Comparison of ENCODE assay signal across 1 cellular context in the genomic region with DNA sequence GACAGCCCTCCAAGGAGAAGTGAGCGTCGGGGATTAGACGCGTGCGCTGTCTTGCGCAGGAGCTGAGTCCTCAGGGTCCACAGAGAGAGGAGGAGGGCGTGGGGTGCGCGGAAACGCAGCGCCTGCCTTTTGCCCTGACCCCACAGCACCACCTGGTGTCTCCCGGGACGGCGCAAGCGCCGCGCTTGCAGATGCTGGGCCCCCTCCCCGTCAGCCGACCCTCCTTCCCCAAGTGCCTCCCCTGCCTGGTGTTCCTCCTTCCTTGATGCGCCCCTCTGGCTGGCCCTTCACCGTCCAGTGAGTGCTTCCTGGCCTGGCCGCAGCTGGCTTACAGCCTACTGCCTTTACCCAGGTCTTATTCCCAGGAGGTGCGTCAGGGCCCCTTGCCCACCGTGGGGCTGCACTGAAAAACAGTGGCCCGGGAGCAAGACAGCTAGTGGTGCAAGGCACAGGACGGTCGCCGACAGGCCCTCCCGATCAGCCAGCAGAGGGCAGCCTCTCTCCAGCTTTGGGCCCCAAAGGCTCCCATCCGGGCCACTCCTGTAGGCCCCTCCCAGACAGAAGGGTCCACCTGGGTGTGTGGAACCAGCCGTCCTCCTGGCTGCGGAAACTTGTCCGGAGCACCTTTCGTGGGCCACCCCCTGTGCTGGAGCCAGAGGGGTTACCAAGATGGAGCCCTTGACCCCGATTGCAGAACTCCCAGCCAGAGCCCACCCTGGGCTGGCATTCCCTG.
TF ChIP-seq lines count a peak whose summit lies in the region.

No MANE protein-coding gene starts in this region.

TF ChIP-seq in K562, 482 proteins besides CTCF, POLR2A, EP300 and RAD21 (continued from another document and continues in another):
- TF ChIP-seq ZNF609 (CRISPR knock-in tag; IDR thresholded peaks at IDR 0.05; ENCODE audit: borderline replicate concordance) = no peak
- TF ChIP-seq IRF2 (CRISPR knock-in tag; IDR thresholded peaks at IDR 0.05) = no peak
- no peak for TF ChIP-seq ELF1 (tag; IDR thresholded peaks at IDR 0.05)
- TF ChIP-seq ZC3H4 (CRISPR knock-in tag; IDR thresholded peaks at IDR 0.05; ENCODE audit: borderline replicate concordance) = no peak
- no peak for TF ChIP-seq SRSF1 (IDR thresholded peaks at IDR 0.05; ENCODE audit: low read depth, low read length)
- no peak for TF ChIP-seq ARNT (IDR thresholded peaks at IDR 0.05)
- no peak for TF ChIP-seq KDM2B (CRISPR knock-in tag; IDR thresholded peaks at IDR 0.05)
- TF ChIP-seq DNMT1 (IDR thresholded peaks at IDR 0.05) = no peak; the same call in 1 of the 2 replicates
- no peak for TF ChIP-seq EZH2 (IDR thresholded peaks at IDR 0.05; ENCODE audit: borderline replicate concordance, low read depth, low read length)
- TF ChIP-seq, protein P1, sequence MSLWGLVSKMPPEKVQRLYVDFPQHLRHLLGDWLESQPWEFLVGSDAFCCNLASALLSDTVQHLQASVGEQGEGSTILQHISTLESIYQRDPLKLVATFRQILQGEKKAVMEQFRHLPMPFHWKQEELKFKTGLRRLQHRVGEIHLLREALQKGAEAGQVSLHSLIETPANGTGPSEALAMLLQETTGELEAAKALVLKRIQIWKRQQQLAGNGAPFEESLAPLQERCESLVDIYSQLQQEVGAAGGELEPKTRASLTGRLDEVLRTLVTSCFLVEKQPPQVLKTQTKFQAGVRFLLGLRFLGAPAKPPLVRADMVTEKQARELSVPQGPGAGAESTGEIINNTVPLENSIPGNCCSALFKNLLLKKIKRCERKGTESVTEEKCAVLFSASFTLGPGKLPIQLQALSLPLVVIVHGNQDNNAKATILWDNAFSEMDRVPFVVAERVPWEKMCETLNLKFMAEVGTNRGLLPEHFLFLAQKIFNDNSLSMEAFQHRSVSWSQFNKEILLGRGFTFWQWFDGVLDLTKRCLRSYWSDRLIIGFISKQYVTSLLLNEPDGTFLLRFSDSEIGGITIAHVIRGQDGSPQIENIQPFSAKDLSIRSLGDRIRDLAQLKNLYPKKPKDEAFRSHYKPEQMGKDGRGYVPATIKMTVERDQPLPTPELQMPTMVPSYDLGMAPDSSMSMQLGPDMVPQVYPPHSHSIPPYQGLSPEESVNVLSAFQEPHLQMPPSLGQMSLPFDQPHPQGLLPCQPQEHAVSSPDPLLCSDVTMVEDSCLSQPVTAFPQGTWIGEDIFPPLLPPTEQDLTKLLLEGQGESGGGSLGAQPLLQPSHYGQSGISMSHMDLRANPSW (CRISPR knock-in tag; IDR thresholded peaks at IDR 0.05) = 0 out of 2 replicates have a peak, but pooled peaks have one; percentile 81
- TF ChIP-seq, protein P2, sequence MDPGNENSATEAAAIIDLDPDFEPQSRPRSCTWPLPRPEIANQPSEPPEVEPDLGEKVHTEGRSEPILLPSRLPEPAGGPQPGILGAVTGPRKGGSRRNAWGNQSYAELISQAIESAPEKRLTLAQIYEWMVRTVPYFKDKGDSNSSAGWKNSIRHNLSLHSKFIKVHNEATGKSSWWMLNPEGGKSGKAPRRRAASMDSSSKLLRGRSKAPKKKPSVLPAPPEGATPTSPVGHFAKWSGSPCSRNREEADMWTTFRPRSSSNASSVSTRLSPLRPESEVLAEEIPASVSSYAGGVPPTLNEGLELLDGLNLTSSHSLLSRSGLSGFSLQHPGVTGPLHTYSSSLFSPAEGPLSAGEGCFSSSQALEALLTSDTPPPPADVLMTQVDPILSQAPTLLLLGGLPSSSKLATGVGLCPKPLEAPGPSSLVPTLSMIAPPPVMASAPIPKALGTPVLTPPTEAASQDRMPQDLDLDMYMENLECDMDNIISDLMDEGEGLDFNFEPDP (CRISPR knock-in tag; IDR thresholded peaks at IDR 0.05) = no peak
- TF ChIP-seq, protein P3, sequence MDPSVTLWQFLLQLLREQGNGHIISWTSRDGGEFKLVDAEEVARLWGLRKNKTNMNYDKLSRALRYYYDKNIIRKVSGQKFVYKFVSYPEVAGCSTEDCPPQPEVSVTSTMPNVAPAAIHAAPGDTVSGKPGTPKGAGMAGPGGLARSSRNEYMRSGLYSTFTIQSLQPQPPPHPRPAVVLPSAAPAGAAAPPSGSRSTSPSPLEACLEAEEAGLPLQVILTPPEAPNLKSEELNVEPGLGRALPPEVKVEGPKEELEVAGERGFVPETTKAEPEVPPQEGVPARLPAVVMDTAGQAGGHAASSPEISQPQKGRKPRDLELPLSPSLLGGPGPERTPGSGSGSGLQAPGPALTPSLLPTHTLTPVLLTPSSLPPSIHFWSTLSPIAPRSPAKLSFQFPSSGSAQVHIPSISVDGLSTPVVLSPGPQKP (CRISPR knock-in tag; IDR thresholded peaks at IDR 0.05) = no peak
- no peak for TF ChIP-seq ZNF444 (CRISPR knock-in tag; IDR thresholded peaks at IDR 0.05)
- no peak for TF ChIP-seq BRD9 (IDR thresholded peaks at IDR 0.05; ENCODE audit: low read depth, partially characterized antibody)
- TF ChIP-seq ZNF197 (CRISPR knock-in tag; IDR thresholded peaks at IDR 0.05; ENCODE audit: low read depth) = no peak
- no peak for TF ChIP-seq ZNF512 (tag; IDR thresholded peaks at IDR 0.05)
- no peak for TF ChIP-seq HDGF (IDR thresholded peaks at IDR 0.05)
- TF ChIP-seq GATAD2B (IDR thresholded peaks at IDR 0.05; ENCODE audit: borderline replicate concordance) = no peak; the same call in 1 of the 2 replicates
- 0 out of 2 replicates have a peak, but pooled peaks have one; percentile 67 for TF ChIP-seq REST (CRISPR knock-in tag; IDR thresholded peaks at IDR 0.05; ENCODE audit: low read depth)
- TF ChIP-seq SIRT6 (IDR thresholded peaks at IDR 0.05; ENCODE audit: low read depth, low read length) = no peak
- no peak for TF ChIP-seq CSDE1 (IDR thresholded peaks at IDR 0.05)
- no peak for TF ChIP-seq CHCHD3 (CRISPR knock-in tag; IDR thresholded peaks at IDR 0.05)
- TF ChIP-seq ZNF263 (CRISPR knock-in tag; IDR thresholded peaks at IDR 0.05; ENCODE audit: borderline replicate concordance) = peak; percentile 53; the same call in 1 of the 2 replicates
- no peak for TF ChIP-seq SPI1 (IDR thresholded peaks at IDR 0.05; ENCODE audit: borderline replicate concordance, low read depth, low read length)
- no peak for TF ChIP-seq SMARCB1 (IDR thresholded peaks at IDR 0.05; ENCODE audit: insufficient read length, low read depth)
- TF ChIP-seq ZNF174 (CRISPR knock-in tag; IDR thresholded peaks at IDR 0.05) = no peak
- no peak for TF ChIP-seq PKNOX1 (IDR thresholded peaks at IDR 0.05)
- TF ChIP-seq ZBTB33 (CRISPR knock-in tag; IDR thresholded peaks at IDR 0.05) = peak; percentile 25; the same call in 1 of the 2 replicates
- TF ChIP-seq NCOA6 (IDR thresholded peaks at IDR 0.05) = no peak
- 0 out of 2 replicates have a peak, but pooled peaks have one; percentile 26 for TF ChIP-seq NR2C2 (CRISPR knock-in tag; IDR thresholded peaks at IDR 0.05)
- TF ChIP-seq NR2C2 (tag; IDR thresholded peaks at IDR 0.05) = no peak
- TF ChIP-seq BRF1 (IDR thresholded peaks at IDR 0.05; ENCODE audit: borderline replicate concordance, extremely low read depth, insufficient read length) = no peak
- no peak for TF ChIP-seq HDAC3 (IDR thresholded peaks at IDR 0.05; ENCODE audit: borderline replicate concordance, partially characterized antibody)
- no peak for TF ChIP-seq E2F1 (CRISPR knock-in tag; IDR thresholded peaks at IDR 0.05)
- TF ChIP-seq SRSF9 (IDR thresholded peaks at IDR 0.05; ENCODE audit: borderline replicate concordance, low read depth, low read length) = no peak
- peak; percentile 65; the same call in 1 of the 2 replicates for TF ChIP-seq ZFPM2 (CRISPR knock-in tag; IDR thresholded peaks at IDR 0.05)
- peak; percentile 17 for TF ChIP-seq PHF20 (IDR thresholded peaks at IDR 0.05; ENCODE audit: partially characterized antibody)
- TF ChIP-seq HNRNPUL1 (IDR thresholded peaks at IDR 0.05; ENCODE audit: low read length) = no peak
